Comparison of ENCODE assay signal across 9 cellular contexts in the genomic region with DNA sequence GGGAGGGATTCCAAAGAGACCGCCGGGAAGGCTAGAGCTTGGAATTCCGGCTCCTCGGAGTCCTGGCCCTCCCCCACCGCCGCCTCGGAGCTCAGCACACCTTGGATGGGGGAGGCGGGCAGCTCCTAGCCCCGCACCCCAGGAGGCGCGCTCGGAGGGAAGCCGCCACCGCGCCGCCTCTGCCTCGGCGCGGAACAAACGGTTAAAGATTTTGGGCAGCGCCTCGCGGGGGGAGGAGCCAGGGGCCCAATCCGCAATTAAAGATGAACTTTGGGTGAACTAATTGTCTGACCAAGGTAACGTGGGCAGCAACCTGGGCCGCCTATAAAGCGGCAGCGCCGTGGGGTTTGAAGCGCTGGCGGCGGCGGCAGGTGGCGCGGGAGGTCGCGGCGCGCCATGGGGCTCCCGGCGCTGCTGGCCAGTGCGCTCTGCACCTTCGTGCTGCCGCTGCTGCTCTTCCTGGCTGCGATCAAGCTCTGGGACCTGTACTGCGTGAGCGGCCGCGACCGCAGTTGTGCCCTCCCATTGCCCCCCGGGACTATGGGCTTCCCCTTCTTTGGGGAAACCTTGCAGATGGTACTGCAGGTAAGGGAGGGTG. TPM values are rescaled to one million over a fixed set of nuclear protein-coding genes. Genes with fewer than 3 reads are reported as not detected.
A peak's percentile ranks its signal among the peaks of the same experiment; 100 is the strongest.
DNase-seq lines count a peak whose midpoint lies in the region; ATAC-seq and TF ChIP-seq lines count a peak whose summit lies in the region.
"Had no signal": no experiment of that assay in that cellular context is flagged by ENCODE, and none has a peak within 500 bp of the region (broad histone marks: within the 10 kb centered on the region; RNA-seq: fewer than 3 reads in every experiment).

A gene with protein sequence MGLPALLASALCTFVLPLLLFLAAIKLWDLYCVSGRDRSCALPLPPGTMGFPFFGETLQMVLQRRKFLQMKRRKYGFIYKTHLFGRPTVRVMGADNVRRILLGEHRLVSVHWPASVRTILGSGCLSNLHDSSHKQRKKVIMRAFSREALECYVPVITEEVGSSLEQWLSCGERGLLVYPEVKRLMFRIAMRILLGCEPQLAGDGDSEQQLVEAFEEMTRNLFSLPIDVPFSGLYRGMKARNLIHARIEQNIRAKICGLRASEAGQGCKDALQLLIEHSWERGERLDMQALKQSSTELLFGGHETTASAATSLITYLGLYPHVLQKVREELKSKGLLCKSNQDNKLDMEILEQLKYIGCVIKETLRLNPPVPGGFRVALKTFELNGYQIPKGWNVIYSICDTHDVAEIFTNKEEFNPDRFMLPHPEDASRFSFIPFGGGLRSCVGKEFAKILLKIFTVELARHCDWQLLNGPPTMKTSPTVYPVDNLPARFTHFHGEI (plus strand): TSS at position 355 of the 598 bp plus-strand sequence. CDS start 42 bp downstream, at position 397.

- H3K27ac ChIP-seq in lower lobe of right lung: no peak within 1 kb of the TSS
- H3K27ac ChIP-seq in vagina: no peak within 1 kb of the TSS

- H3K4me1 Mint-ChIP-seq in activated naive CD8-positive, alpha-beta T cell treated with anti-CD3 and anti-CD28 coated beads for 36 hours: peaks cover 32% of the 10 kb centered on the region

- H3K36me3 Mint-ChIP-seq in activated naive CD8-positive, alpha-beta T cell treated with anti-CD3 and anti-CD28 coated beads for 36 hours: no peaks in the 10 kb centered on the region

- H3K36me3 ChIP-seq in lower lobe of right lung (no peaks in the 10 kb centered on the region), vagina (no peaks in the 10 kb centered on the region)

- intact Hi-C loops in Right ventricle myocardium superior (cut with DNase I) (no loop called here), Right ventricle myocardium inferior (cut with DNase I) (no loop called here), lower lobe of right lung (cut with DNase I) (no loop called here), vagina (cut with DNase I) (no loop called here)

- H3K27me3 ChIP-seq in lower lobe of right lung (ENCODE audit: low read depth): peaks cover 72% of the 10 kb centered on the region
- H3K27me3 ChIP-seq in vagina: peaks cover 10% of the 10 kb centered on the region

- ATAC-seq in Right ventricle myocardium superior (ENCODE audit: poor library complexity): peak; percentile 38
- ATAC-seq in Right ventricle myocardium inferior: no peak
- ATAC-seq in lower lobe of right lung: no peak
- ATAC-seq in GM19395 (IDR thresholded peaks at IDR 0.05; ENCODE audit: unreplicated experiment): no peak
- ATAC-seq in HG03025 (IDR thresholded peaks at IDR 0.05; ENCODE audit: low FRiP score, unreplicated experiment): no peak
- no peak for ATAC-seq in HG02938 (IDR thresholded peaks at IDR 0.05; ENCODE audit: unreplicated experiment)

- DNase-seq in Right ventricle myocardium superior (no peak), Right ventricle myocardium inferior (ENCODE audit: missing footprints) (no peak), lower lobe of right lung (no peak), vagina (ENCODE audit: extremely low spot score in 2 of 2) (peak in 1 of 2 donors; percentile 79)
- DNase-seq in activated naive CD8-positive, alpha-beta T cell treated with anti-CD3 and anti-CD28 coated beads for 36 hours: no peak

- no peak for TF ChIP-seq CTCF in lower lobe of right lung (IDR thresholded peaks at IDR 0.05)
- TF ChIP-seq CTCF in vagina (IDR thresholded peaks at IDR 0.05): no peak

- H3K4me3 ChIP-seq in lower lobe of right lung: peak within 1 kb of the TSS; percentile 53
- H3K4me3 ChIP-seq in vagina: peak within 1 kb of the TSS; percentile 33 to 35
- H3K4me3 ChIP-seq: lung had no signal

- TF ChIP-seq POLR2A in vagina (IDR thresholded peaks at IDR 0.05): no peak

- H3K9me3 ChIP-seq in lower lobe of right lung: no peaks in the 10 kb centered on the region
- H3K9me3 ChIP-seq in vagina: no peaks in the 10 kb centered on the region

- H3K27ac Mint-ChIP-seq in activated naive CD8-positive, alpha-beta T cell treated with anti-CD3 and anti-CD28 coated beads for 36 hours: no peak within 1 kb of the TSS

- peak within 1 kb of the TSS; percentile 75 for H3K4me3 Mint-ChIP-seq in activated naive CD8-positive, alpha-beta T cell treated with anti-CD3 and anti-CD28 coated beads for 36 hours

- H3K4me1 ChIP-seq in lower lobe of right lung: peaks cover 41% of the 10 kb centered on the region
- H3K4me1 ChIP-seq in vagina: peaks cover 43% of the 10 kb centered on the region

- H3K9me3 Mint-ChIP-seq in activated naive CD8-positive, alpha-beta T cell treated with anti-CD3 and anti-CD28 coated beads for 36 hours: no peaks in the 10 kb centered on the region

- peaks cover 95% of the 10 kb centered on the region for H3K27me3 Mint-ChIP-seq in activated naive CD8-positive, alpha-beta T cell treated with anti-CD3 and anti-CD28 coated beads for 36 hours

RNA-seq across cellular contexts. Expression of the gene that starts here (rescaled TPM):
- total RNA-seq in Right ventricle myocardium superior (not detected), Right ventricle myocardium inferior (not detected), lower lobe of right lung (not detected), vagina (not detected)
- total RNA-seq in activated naive CD8-positive, alpha-beta T cell treated with anti-CD3 and anti-CD28 coated beads for 36 hours: not detected
- total RNA-seq: lung had no signal

Comparison
In these comparisons a context has a peak if more than half of its experiments do, and no peak if none do; other contexts are left out.
1. Peak in ATAC-seq in Right ventricle myocardium superior; RNA of the gene not detected or under 1 TPM.